In genomic region chr11:77890799-77891104, GRCh38 we compare ENCODE assay signal across 8 cellular contexts.
DNase-seq lines count a peak whose midpoint lies in the region; ATAC-seq and TF ChIP-seq lines count a peak whose summit lies in the region.
"Not testable (repeated sequence)": the region's sequence is repeated elsewhere in the genome, so short reads cannot be mapped to it uniquely, and the experiment has no call there.

No MANE protein-coding gene starts in this region.

- H3K4me3 ChIP-seq in PC-3 (ENCODE audit: low read length); adipocyte (ENCODE audit: low read length); choroid plexus epithelial cell (ENCODE audit: low read depth, low read length); fibroblast of mammary gland (ENCODE audit: control insufficient read depth, low read depth, low read length); lung; aorta (ENCODE audit: low read length in 2 of 2): not testable (repeated sequence)

- not testable (repeated sequence) for H3F3A ChIP-seq in PC-3 (ENCODE audit: low read length, unreplicated experiment)

- peak; percentile 67 for DNase-seq in EH (ENCODE audit: low read depth)
- peak; percentile 62 for DNase-seq in M059J (ENCODE audit: low read depth)
- DNase-seq in PC-3; lung (ENCODE audit: low spot score); aorta: not testable (repeated sequence)
- DNase-seq in adipocyte (ENCODE audit: low read depth), result peak; percentile 25
- peak; percentile 9 for DNase-seq in choroid plexus epithelial cell (ENCODE audit: low read depth)
- peak; percentile 63 for DNase-seq in fibroblast of mammary gland (ENCODE audit: low read depth)

- CTCF ChIA-PET in PC-3 (lab: Charles Lee), result not testable (repeated sequence)

- H3K9ac ChIP-seq in PC-3 (ENCODE audit: low read length), result 0 out of 2 replicates have a peak overlapping the region, but pooled peaks have one; percentile 12
- not testable (repeated sequence) for H3K9ac ChIP-seq in adipocyte (ENCODE audit: low read length)

- not testable (repeated sequence) for BruUV-seq in PC-3 (replicated peaks; lab: Mats Ljungman, UMichigan)

- ATAC-seq in PC-3, result not testable (repeated sequence)
- ATAC-seq in lung (ENCODE audit: insufficient read depth, low FRiP score) (peak; percentile 19), aorta (ENCODE audit: low FRiP score) (peak; percentile 7)

- not testable (repeated sequence) for H4K20me1 ChIP-seq in PC-3 (ENCODE audit: low read length)

- H2AFZ ChIP-seq in PC-3 (ENCODE audit: low read length), result not testable (repeated sequence)

- not testable (repeated sequence) for H3K9me2 ChIP-seq in PC-3 (replicated peaks; ENCODE audit: low read length)

- H3K36me3 ChIP-seq in PC-3 (ENCODE audit: low read depth, low read length) (peaks cover 17% of the 10 kb centered on the region), adipocyte (ENCODE audit: control insufficient read depth, insufficient read depth, low read length, severe bottlenecking) (peaks cover 16% of the 10 kb centered on the region), lung (ENCODE audit: control insufficient read depth in 2 of 2, insufficient read depth in 2 of 2, low read length in 2 of 2) (peaks cover 6 to 12% of the 10 kb centered on the region in 2 donors)
- H3K36me3 ChIP-seq in aorta (ENCODE audit: control insufficient read depth in 1 of 2, insufficient read depth in 2 of 2, low read length in 1 of 2), result not testable (repeated sequence)

- peak overlapping the region; percentile 31; the same call in 1 of the 2 replicates for H3K4me2 ChIP-seq in PC-3 (ENCODE audit: low read length)

- WGBS in lung, 2 donors, result 69 to 74% methylated on average over 2 of the region's 2 CpGs
- 2 to 8% methylated on average over 2 of the region's 2 CpGs for WGBS in aorta, 2 donors

- TF ChIP-seq CTCF in PC-3 (conservative IDR thresholded peaks at IDR 0.05; ENCODE audit: low read depth, low read length); choroid plexus epithelial cell (conservative IDR thresholded peaks at IDR 0.05; ENCODE audit: low read depth, low read length); fibroblast of mammary gland (conservative IDR thresholded peaks at IDR 0.05; ENCODE audit: control insufficient read depth, insufficient read depth, low read depth, low read length); lung (IDR thresholded peaks at IDR 0.05; ENCODE audit: control extremely low read depth, extremely low read depth): not testable (repeated sequence)

- not testable (repeated sequence) for H3K9me3 ChIP-seq in PC-3 (ENCODE audit: low read length); adipocyte (ENCODE audit: control insufficient read depth, low read length); lung (ENCODE audit: control insufficient read depth in 2 of 2, insufficient read depth in 1 of 2, low read length in 1 of 2); aorta (ENCODE audit: control insufficient read depth, low read length)

- H3K27me3 ChIP-seq in PC-3 (ENCODE audit: low read length); adipocyte (replicated peaks; ENCODE audit: control insufficient read depth, insufficient read depth, low read length); lung (ENCODE audit: control insufficient read depth, insufficient read depth); aorta (ENCODE audit: control insufficient read depth in 1 of 2, insufficient read depth in 2 of 2, low read length in 1 of 2): not testable (repeated sequence)

- POLR2A ChIA-PET in PC-3 (lab: Charles Lee; ENCODE audit: unreplicated experiment), result not testable (repeated sequence)

- H3K79me2 ChIP-seq in PC-3 (ENCODE audit: low read length), result not testable (repeated sequence)

- intact Hi-C loops in PC-3 (cut with micrococcal nuclease); aorta (cut with DNase I): not testable (repeated sequence)

- H3K4me1 ChIP-seq in PC-3 (ENCODE audit: insufficient read depth, low read length), result peaks cover 20% of the 10 kb centered on the region
- not testable (repeated sequence) for H3K4me1 ChIP-seq in adipocyte (ENCODE audit: control insufficient read depth, insufficient read depth, low read length); lung (ENCODE audit: control insufficient read depth in 2 of 2, insufficient read depth in 2 of 2, low read length in 2 of 2); aorta (ENCODE audit: control insufficient read depth in 1 of 2, insufficient read depth in 2 of 2, low read length in 2 of 2)

- H3K27ac ChIP-seq in PC-3 (ENCODE audit: low read length), result peak overlapping the region; percentile 70
- not testable (repeated sequence) for H3K27ac ChIP-seq in lung (ENCODE audit: low read depth in 1 of 2, low read length in 1 of 2); aorta (ENCODE audit: low read depth in 1 of 2, low read length in 2 of 2)
